Comparison of ENCODE assay signal across 8 cellular contexts in the genomic region with DNA sequence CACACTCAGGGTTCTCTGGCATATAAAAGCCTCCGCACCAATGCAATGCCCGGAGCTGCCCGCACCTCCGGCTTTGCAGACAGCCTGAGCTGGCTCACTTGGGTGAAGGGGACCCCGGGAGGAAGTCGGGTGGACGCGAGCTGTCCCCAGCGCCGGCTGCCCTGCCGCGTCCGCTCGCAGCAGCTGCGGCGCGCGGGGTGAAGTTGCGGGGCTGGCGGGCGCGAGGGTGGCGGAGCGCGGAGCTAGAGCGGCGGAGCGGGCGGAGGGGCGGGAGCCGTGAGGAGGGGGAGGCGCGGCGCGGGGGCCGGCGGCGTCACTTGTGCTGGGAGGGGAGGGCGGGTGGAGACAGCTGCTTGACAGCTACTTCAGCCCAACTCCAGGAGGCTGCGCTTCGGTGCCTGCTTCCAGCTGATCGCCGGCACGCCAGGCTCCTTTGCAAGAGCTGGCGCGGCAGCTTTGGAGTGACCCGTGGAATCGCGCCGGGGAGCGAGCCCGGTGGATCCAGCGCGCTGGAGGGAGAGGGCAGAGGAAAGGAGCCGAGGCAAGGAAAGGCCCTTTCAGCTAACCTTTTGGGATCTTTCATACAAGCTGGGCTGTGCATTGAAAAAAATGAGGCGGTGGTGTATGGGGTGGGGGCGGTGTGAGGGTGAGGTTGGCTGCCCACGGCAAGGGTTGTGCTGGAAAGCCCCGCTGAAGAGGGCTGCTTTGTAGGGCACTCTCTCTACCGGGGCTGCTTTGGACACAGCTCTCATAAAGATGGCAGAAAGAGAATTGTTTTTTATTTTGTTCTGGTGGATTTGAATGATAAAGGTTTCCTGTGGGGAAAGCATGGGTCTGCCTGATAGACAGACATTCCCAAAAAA. TPM values are rescaled to one million over a fixed set of nuclear protein-coding genes. Genes with fewer than 3 reads are reported as not detected.
A peak's percentile ranks its signal among the peaks of the same experiment; 100 is the strongest.
DNase-seq lines count a peak whose midpoint lies in the region; ATAC-seq and TF ChIP-seq lines count a peak whose summit lies in the region.

No MANE protein-coding gene starts in this region.

- H3K36me3 ChIP-seq in IMR-90 (ENCODE audit: control insufficient read depth, insufficient read depth, low read length) (no peaks in the 10 kb centered on the region), breast epithelium (no peaks in the 10 kb centered on the region), skeletal muscle satellite cell (ENCODE audit: insufficient read depth, low read length) (no peaks in the 10 kb centered on the region)

- H2BK120ac ChIP-seq in IMR-90 (ENCODE audit: low read depth, low read length) = peak overlapping the region; percentile 56; the same call in 1 of the 2 replicates

- H2BK5ac ChIP-seq in IMR-90 (ENCODE audit: low read depth, low read length, poor library complexity, severe bottlenecking) = no peak overlapping the region

- TF ChIP-seq RAD21 in IMR-90 (IDR thresholded peaks at IDR 0.05; ENCODE audit: low read length) = no peak

- peak overlapping the region; percentile 77 for H2AFZ ChIP-seq in IMR-90 (replicated peaks; ENCODE audit: low read length, poor library complexity)

- H4K5ac ChIP-seq in IMR-90 (ENCODE audit: low read depth, low read length) = no peak overlapping the region; the same call in 1 of the 2 replicates

- POLR2A ChIA-PET in IMR-90 (lab: Charles Lee; ENCODE audit: unreplicated experiment) = no interaction called here

- WGBS in IMR-90 (ENCODE audit: extremely low coverage in 2 of 2, insufficient read length in 1 of 2), 2 experiments = 0% methylated on average over 7 of the region's 60 CpGs; no CpG with 5 or more reads in 1 of the 2 experiments

- peak overlapping the region; percentile 93 for H3K4me2 ChIP-seq in IMR-90 (ENCODE audit: low read depth, low read length)
- H3K4me2 ChIP-seq in skeletal muscle satellite cell (ENCODE audit: low read length) = peak overlapping the region; percentile 82

- H3K9me1 ChIP-seq in IMR-90 (ENCODE audit: insufficient read depth, low read length) = peaks cover 12% of the 10 kb centered on the region; the same call in 1 of the 2 replicates

- H3K9me3 ChIP-seq in IMR-90 (ENCODE audit: control insufficient read depth, insufficient read depth, low read length) (no peaks in the 10 kb centered on the region), breast epithelium (no peaks in the 10 kb centered on the region), skeletal muscle satellite cell (replicated peaks; ENCODE audit: low read length) (no peaks in the 10 kb centered on the region)

- DNase-seq in IMR-90 = peak; percentile 65
- peak; percentile 26 to 55 (median 37) for DNase-seq in T-helper 1 cell
- DNase-seq in breast epithelium (ENCODE audit: low spot score in 2 of 2) = peak in 1 of 2 donors; percentile 37
- DNase-seq in iPS-NIHi7 (ENCODE audit: extremely low spot score) = peak; percentile 80
- no peak for DNase-seq in 8988T
- no peak for DNase-seq in HUDEP-2 (lab: John Stamatoyannopoulos, UW; ENCODE audit: unreplicated experiment in 76 of 76)

- TF ChIP-seq POLR2A in IMR-90 (IDR thresholded peaks at IDR 0.05; ENCODE audit: low read depth, low read length) = no peak
- TF ChIP-seq POLR2A in breast epithelium (IDR thresholded peaks at IDR 0.05) = no peak

- no peak overlapping the region for H3K56ac ChIP-seq in IMR-90 (ENCODE audit: extremely low read depth, insufficient read depth, low read length)

- CTCF ChIA-PET in IMR-90 (lab: Yijun Ruan, JAX) = interaction anchor here (0.6 to 3.1 kb wide), 7 partner anchors 9 to 131 kb away, joined by 3 to 20 read pairs (median 8); no protein-coding TSS in a partner anchor

- no peak for TF ChIP-seq CTCF in IMR-90 (conservative IDR thresholded peaks at IDR 0.05; ENCODE audit: low read depth, low read length)
- no peak for TF ChIP-seq CTCF in breast epithelium (IDR thresholded peaks at IDR 0.05)

- BruUV-seq in IMR-90 (replicated peaks; lab: Mats Ljungman, UMichigan) = no TSS peak

- H3K4me3 ChIP-seq in IMR-90 (ENCODE audit: insufficient read depth, low read depth, low read length) = peak overlapping the region; percentile 75
- peak overlapping the region; percentile 56 to 88 (median 71) for H3K4me3 ChIP-seq in breast epithelium
- peak overlapping the region; percentile 66 for H3K4me3 ChIP-seq in skeletal muscle satellite cell (ENCODE audit: low read length)

- H4K20me1 ChIP-seq in IMR-90 (ENCODE audit: insufficient read depth, low read length) = no peaks in the 10 kb centered on the region

- H2AK5ac ChIP-seq in IMR-90 (ENCODE audit: low read depth, low read length) = no peak overlapping the region

- peak overlapping the region; percentile 38 for H3K4ac ChIP-seq in IMR-90 (ENCODE audit: low read depth, low read length)

- H3K27ac ChIP-seq in IMR-90 (ENCODE audit: insufficient read depth, low read length) (peak overlapping the region; percentile 73), breast epithelium (peak overlapping the region; percentile 62 to 83)

- peak overlapping the region; percentile 7 for H2AK9ac ChIP-seq in IMR-90 (replicated peaks; ENCODE audit: low read depth, low read length, poor library complexity)

- in situ Hi-C loops in IMR-90 (cut with MboI; ENCODE audit: low sequenced_read_pairs) = no loop called here

- peak overlapping the region; percentile 87 for H3K9ac ChIP-seq in IMR-90 (ENCODE audit: low read depth, low read length)
- H3K9ac ChIP-seq in skeletal muscle satellite cell (ENCODE audit: low read depth, low read length) = peak overlapping the region; percentile 54

- H4K91ac ChIP-seq in IMR-90 (ENCODE audit: insufficient read depth, low read depth, low read length) = peak overlapping the region; percentile 54; the same call in 1 of the 2 replicates

- peak overlapping the region; percentile 55 to 60; a peak in 2 of 4 replicates for H4K8ac ChIP-seq in IMR-90 (ENCODE audit: low read depth in 2 of 2, low read length in 2 of 2)

- H2BK20ac ChIP-seq in IMR-90 (ENCODE audit: low read depth, low read length) = no peak overlapping the region; the same call in 1 of the 2 replicates

- H2BK15ac ChIP-seq in IMR-90 (ENCODE audit: low read depth, low read length) = peak overlapping the region; percentile 10; the same call in 1 of the 3 replicates

- H3K27me3 ChIP-seq in IMR-90 (ENCODE audit: control insufficient read depth, insufficient read depth, low read length) (peaks cover 5% of the 10 kb centered on the region), breast epithelium (no peaks in the 10 kb centered on the region), skeletal muscle satellite cell (ENCODE audit: control insufficient read depth, insufficient read depth, low read length) (peaks cover 61% of the 10 kb centered on the region)

- H3K4me1 ChIP-seq in IMR-90 (ENCODE audit: control insufficient read depth, insufficient read depth, low read length) (peaks cover 22% of the 10 kb centered on the region), breast epithelium (peaks cover 2 to 6% of the 10 kb centered on the region in 2 donors), skeletal muscle satellite cell (ENCODE audit: control insufficient read depth, insufficient read depth, low read length) (peaks cover 35% of the 10 kb centered on the region)

- ATAC-seq in GM19035 (IDR thresholded peaks at IDR 0.05; ENCODE audit: unreplicated experiment) (peak; percentile 12), IMR-90 (ENCODE audit: low read depth) (peak; percentile 76)

- intact Hi-C loops in IMR-90 (cut with micrococcal nuclease) (loop anchor here (2.0 to 5.0 kb wide), 3 partner anchors 54 to 161 kb away; no protein-coding TSS in a partner anchor), breast epithelium (cut with DNase I; ENCODE audit: low total_unique reads) (no loop called here)

- dilution Hi-C loops in IMR-90 (cut with HindIII; ENCODE audit: low sequenced_read_pairs, unreplicated experiment) = no loop called here

- H3K79me1 ChIP-seq in IMR-90 (ENCODE audit: low read depth in 1 of 2, low read length in 2 of 2) = peaks cover 3 to 11% of the 10 kb centered on the region in 2 experiments; a peak in 2 of 4 replicates

- H3K14ac ChIP-seq in IMR-90 (replicated peaks; ENCODE audit: low read depth, low read length) = peak overlapping the region; percentile 80

- H3K23ac ChIP-seq in IMR-90 (ENCODE audit: low read depth, low read length) = peak overlapping the region; percentile 74

- H3K18ac ChIP-seq in IMR-90 (ENCODE audit: low read depth, low read length) = peak overlapping the region; percentile 75

TF ChIP-seq in IMR-90, 13 proteins besides CTCF, POLR2A, EP300 and RAD21:
- TF ChIP-seq RCOR1 (IDR thresholded peaks at IDR 0.05; ENCODE audit: insufficient replicate concordance, low read length) (no peak), MAZ (IDR thresholded peaks at IDR 0.05; ENCODE audit: borderline replicate concordance, low read depth, low read length) (peak; percentile 14; the same call in 1 of the 2 replicates)

RNA-seq across cellular contexts. Expression of a gene that starts 24.7 kb away (rescaled TPM):
- total RNA-seq in IMR-90 (2012; rRNA removed) = 0.83 and 1.1 TPM in 2 replicates
- 0.87 and 1.2 TPM in 2 replicates for polyA plus RNA-seq in IMR-90 (2012; rRNA removed)
- 0.71 and 0.74 TPM in 2 replicates for polyA plus RNA-seq in IMR-90 (2012; cell fraction: cytosol; rRNA removed)
- 0.82 and 2.2 TPM in 2 replicates for polyA plus RNA-seq in IMR-90 (2012; cell fraction: nucleus; rRNA removed; ENCODE audit: low replicate concordance)
- total RNA-seq in breast epithelium = 10 to 100 TPM; 13.8 to 70.5 (median 29.2) TPM
- 0.25 and 1.1 TPM in 2 replicates for total RNA-seq in skeletal muscle satellite cell (2012; rRNA removed)

Comparison
In these comparisons a context has a peak if more than half of its experiments do, and no peak if none do; other contexts are left out.
1. DNase-seq: peak in IMR-90 (single experiment), T-helper 1 cell (5 of 5) and iPS-NIHi7 (single experiment); none in 8988T (single experiment) and HUDEP-2 (0 of 76).
2. Peak in every context shown above with its lines, with median percentiles within 50 percentile points of each other: H3K4me3 ChIP-seq.